Comparison of ENCODE assay signal across 30 cellular contexts in genomic region chr6:9405825-9406224, GRCh38.
DNase-seq lines count a peak whose midpoint lies in the region; ATAC-seq, FAIRE-seq and TF ChIP-seq lines count a peak whose summit lies in the region.
"Had no signal": no experiment of that assay in that cellular context is flagged by ENCODE, and none has a peak within 500 bp of the region (broad histone marks: within the 10 kb centered on the region; RNA-seq: fewer than 3 reads in every experiment).

No MANE protein-coding gene starts in this region.

- no TSS peak for BruUV-seq in IMR-90 (replicated peaks; lab: Mats Ljungman, UMichigan)

- no peaks in the 10 kb centered on the region for H3K27me3 ChIP-seq in IMR-90 (ENCODE audit: control insufficient read depth, insufficient read depth, low read length)
- no peaks in the 10 kb centered on the region for H3K27me3 ChIP-seq in keratinocyte (ENCODE audit: control insufficient read depth, extremely low read depth, insufficient read depth, low read length)
- H3K27me3 ChIP-seq in sigmoid colon, result no peaks in the 10 kb centered on the region
- H3K27me3 ChIP-seq: BLaER1, tibial nerve had no signal

- TF ChIP-seq POLR2A in IMR-90 (IDR thresholded peaks at IDR 0.05; ENCODE audit: low read depth, low read length), result no peak
- TF ChIP-seq POLR2A in sigmoid colon (IDR thresholded peaks at IDR 0.05), result no peak

- peak overlapping the region; percentile 80; the same call in 1 of the 2 replicates for H4K91ac ChIP-seq in IMR-90 (ENCODE audit: insufficient read depth, low read depth, low read length)

- H3K9me3 ChIP-seq in IMR-90 (ENCODE audit: control insufficient read depth, insufficient read depth, low read length), result no peaks in the 10 kb centered on the region
- no peaks in the 10 kb centered on the region for H3K9me3 ChIP-seq in keratinocyte (ENCODE audit: control insufficient read depth, low read depth, low read length)
- H3K9me3 ChIP-seq in sigmoid colon, result no peaks in the 10 kb centered on the region
- no peaks in the 10 kb centered on the region for H3K9me3 ChIP-seq in kidney (ENCODE audit: control insufficient read depth in 1 of 2, low read length in 2 of 2)
- H3K9me3 ChIP-seq: BLaER1, Caco-2, tibial nerve had no signal

- H3K4me3 ChIP-seq in IMR-90 (ENCODE audit: insufficient read depth, low read depth, low read length), result no peak overlapping the region
- no peak overlapping the region for H3K4me3 ChIP-seq in keratinocyte (ENCODE audit: control insufficient read depth in 2 of 3, extremely low read depth in 1 of 3, insufficient read depth in 2 of 3, low read depth in 1 of 3, low read length in 3 of 3)
- no peak overlapping the region for H3K4me3 ChIP-seq in sigmoid colon
- no peak overlapping the region for H3K4me3 ChIP-seq in kidney (ENCODE audit: low read length in 2 of 2)
- H3K4me3 ChIP-seq: BLaER1, skin epidermis, tibial nerve had no signal

- no peaks in the 10 kb centered on the region for H3K36me3 Mint-ChIP-seq in stimulated activated effector memory CD8-positive, alpha-beta T cell treated with anti-CD3 and anti-CD28 coated beads, Interleukin-12 subunit alpha, Interleukin-12 subunit beta, amount 100 ng/mL, for 72 hours
- H3K36me3 Mint-ChIP-seq in activated CD4-positive, alpha-beta T cell treated with anti-CD3 and anti-CD28 coated beads, Interleukin-2, amount 10 ng/mL, durations not matched to agents 7 days and 5 days (ENCODE audit: low read depth), result no peaks in the 10 kb centered on the region
- H3K36me3 Mint-ChIP-seq: naive thymus-derived CD4-positive, alpha-beta T cell had no signal

- no peak overlapping the region for H2AFZ ChIP-seq in IMR-90 (replicated peaks; ENCODE audit: low read length, poor library complexity)
- no peak overlapping the region for H2AFZ ChIP-seq in keratinocyte (ENCODE audit: control insufficient read depth, low read length)

- intact Hi-C loops in IMR-90 (cut with micrococcal nuclease), result loop anchor here (10.0 kb wide), 1 partner anchor 1009 kb away; the partner anchor contains the start of gene TFAP2A
- intact Hi-C loops in sigmoid colon (cut with DNase I), result no loop called here
- intact Hi-C loops in kidney (cut with DNase I), result no loop called here

- no peak overlapping the region for H3K56ac ChIP-seq in IMR-90 (ENCODE audit: extremely low read depth, insufficient read depth, low read length)

- peak overlapping the region; percentile 80; the same call in 2 of the 3 replicates for H2BK15ac ChIP-seq in IMR-90 (ENCODE audit: low read depth, low read length)

- WGBS in IMR-90 (ENCODE audit: extremely low coverage in 2 of 2, insufficient read length in 1 of 2), 2 experiments, result no CpG with 5 or more reads among the region's 7 CpGs
- WGBS in sigmoid colon, 2 donors, result 74 to 87% methylated on average over 7 of the region's 7 CpGs

- H3K4me3 Mint-ChIP-seq in stimulated activated effector memory CD8-positive, alpha-beta T cell treated with anti-CD3 and anti-CD28 coated beads, Interleukin-12 subunit alpha, Interleukin-12 subunit beta, amount 100 ng/mL, for 72 hours, result no peak overlapping the region
- H3K4me3 Mint-ChIP-seq in activated CD4-positive, alpha-beta T cell treated with anti-CD3 and anti-CD28 coated beads, Interleukin-2, amount 10 ng/mL, durations not matched to agents 7 days and 5 days, result no peak overlapping the region
- H3K4me3 Mint-ChIP-seq: activated naive CD4-positive, alpha-beta T cell treated with anti-CD3 and anti-CD28 coated beads for 36 hours; activated T-helper 1 cell treated with anti-CD3 and anti-CD28 coated beads, Interleukin-12 subunit alpha, Interleukin-12 subunit beta, Interleukin-2, Interleukin-4 antibody, amounts not matched to agents 30 ng/mL and 10 ng/mL and 1 ng/mL, durations not matched to agents 14 hours and 24 hours and 36 hours; H9; naive thymus-derived CD4-positive, alpha-beta T cell had no signal

- H2BK5ac ChIP-seq in IMR-90 (ENCODE audit: low read depth, low read length, poor library complexity, severe bottlenecking), result no peak overlapping the region

- in situ Hi-C loops in IMR-90 (cut with MboI; ENCODE audit: low sequenced_read_pairs), result no loop called here

- H2BK120ac ChIP-seq in IMR-90 (ENCODE audit: low read depth, low read length), result peak overlapping the region; percentile 75

- H3K4me1 Mint-ChIP-seq in stimulated activated effector memory CD8-positive, alpha-beta T cell treated with anti-CD3 and anti-CD28 coated beads, Interleukin-12 subunit alpha, Interleukin-12 subunit beta, amount 100 ng/mL, for 72 hours, result no peaks in the 10 kb centered on the region
- H3K4me1 Mint-ChIP-seq in activated CD4-positive, alpha-beta T cell treated with anti-CD3 and anti-CD28 coated beads, Interleukin-2, amount 10 ng/mL, durations not matched to agents 7 days and 5 days, result no peaks in the 10 kb centered on the region
- H3K4me1 Mint-ChIP-seq: naive thymus-derived CD4-positive, alpha-beta T cell had no signal

- H3K27me3 Mint-ChIP-seq in activated CD4-positive, alpha-beta T cell treated with anti-CD3 and anti-CD28 coated beads, Interleukin-2, amount 10 ng/mL, durations not matched to agents 7 days and 5 days, result peaks cover 2% of the 10 kb centered on the region

- no peak for TF ChIP-seq RAD21 in IMR-90 (IDR thresholded peaks at IDR 0.05; ENCODE audit: low read length)

- peak overlapping the region; percentile 73; the same call in 1 of the 2 replicates for H2AK5ac ChIP-seq in IMR-90 (ENCODE audit: low read depth, low read length)

- peaks cover 7% of the 10 kb centered on the region for H3K4me1 ChIP-seq in IMR-90 (ENCODE audit: control insufficient read depth, insufficient read depth, low read length)
- H3K4me1 ChIP-seq in keratinocyte (ENCODE audit: control insufficient read depth, extremely low read depth, insufficient read depth, low read length), result peaks cover 13% of the 10 kb centered on the region
- no peaks in the 10 kb centered on the region for H3K4me1 ChIP-seq in sigmoid colon
- no peaks in the 10 kb centered on the region for H3K4me1 ChIP-seq in kidney (ENCODE audit: control insufficient read depth in 1 of 2, insufficient read depth in 1 of 2, low read depth in 1 of 2, low read length in 2 of 2)
- H3K4me1 ChIP-seq: BLaER1, tibial nerve had no signal

- no peaks in the 10 kb centered on the region for H3K79me1 ChIP-seq in IMR-90 (ENCODE audit: low read depth in 1 of 2, low read length in 2 of 2)

- H3K36me3 ChIP-seq in IMR-90 (ENCODE audit: control insufficient read depth, insufficient read depth, low read length), result no peaks in the 10 kb centered on the region
- H3K36me3 ChIP-seq in keratinocyte (ENCODE audit: control insufficient read depth in 2 of 2, extremely low read depth in 1 of 2, insufficient read depth in 2 of 2, low read length in 2 of 2), result no peaks in the 10 kb centered on the region
- H3K36me3 ChIP-seq in sigmoid colon, result no peaks in the 10 kb centered on the region
- H3K36me3 ChIP-seq in kidney (ENCODE audit: control insufficient read depth in 1 of 2, insufficient read depth in 2 of 2, low read length in 2 of 2), result no peaks in the 10 kb centered on the region
- H3K36me3 ChIP-seq: BLaER1, tibial nerve had no signal

- no peak overlapping the region for H3K23ac ChIP-seq in IMR-90 (ENCODE audit: low read depth, low read length)

- peaks cover 5% of the 10 kb centered on the region for H3K9me3 Mint-ChIP-seq in stimulated activated effector memory CD8-positive, alpha-beta T cell treated with anti-CD3 and anti-CD28 coated beads, Interleukin-12 subunit alpha, Interleukin-12 subunit beta, amount 100 ng/mL, for 72 hours
- no peaks in the 10 kb centered on the region for H3K9me3 Mint-ChIP-seq in activated CD4-positive, alpha-beta T cell treated with anti-CD3 and anti-CD28 coated beads, Interleukin-2, amount 10 ng/mL, durations not matched to agents 7 days and 5 days
- H3K9me3 Mint-ChIP-seq: activated naive CD4-positive, alpha-beta T cell treated with anti-CD3 and anti-CD28 coated beads for 36 hours; H9 had no signal

- H4K20me1 ChIP-seq in IMR-90 (ENCODE audit: insufficient read depth, low read length), result no peaks in the 10 kb centered on the region
- no peaks in the 10 kb centered on the region for H4K20me1 ChIP-seq in keratinocyte (ENCODE audit: control insufficient read depth, extremely low read depth, insufficient read depth, low read length)
- H4K20me1 ChIP-seq: BLaER1 had no signal

- peak overlapping the region; percentile 87; the same call in 1 of the 2 replicates for H2BK20ac ChIP-seq in IMR-90 (ENCODE audit: low read depth, low read length)

- no peaks in the 10 kb centered on the region for H3K79me2 ChIP-seq in keratinocyte (ENCODE audit: control insufficient read depth, insufficient read depth, low read length)

- H3K9ac ChIP-seq in IMR-90 (ENCODE audit: low read depth, low read length) (no peak overlapping the region), keratinocyte (ENCODE audit: control insufficient read depth, extremely low read depth, insufficient read depth, low read length) (no peak overlapping the region), kidney (ENCODE audit: low read length in 2 of 2) (no peak overlapping the region)
- H3K9ac ChIP-seq: BLaER1, KMS-11 had no signal

- H3K27ac ChIP-seq in IMR-90 (ENCODE audit: insufficient read depth, low read length) (no peak overlapping the region), keratinocyte (ENCODE audit: control insufficient read depth, insufficient read depth, low read length) (no peak overlapping the region), sigmoid colon (no peak overlapping the region), kidney (ENCODE audit: low read depth in 2 of 2, low read length in 2 of 2) (no peak overlapping the region)
- H3K27ac ChIP-seq: BLaER1, KMS-11, skin epidermis, tibial nerve had no signal

- CTCF ChIA-PET in IMR-90 (lab: Yijun Ruan, JAX), result no interaction called here
- CTCF ChIA-PET in activated CD4-positive, alpha-beta T cell treated with anti-CD3 and anti-CD28 coated beads, Interleukin-2, amount 10 ng/mL, durations not matched to agents 7 days and 5 days (lab: Charles Lee), result no interaction called here

- dilution Hi-C loops in IMR-90 (cut with HindIII; ENCODE audit: low sequenced_read_pairs, unreplicated experiment) (no loop called here), keratinocyte (cut with MboI; ENCODE audit: extremely low pct_ligation_motif_present, low sequenced_read_pairs) (no loop called here)

- peak overlapping the region in 1 of 2 experiments; percentile 63; a peak in 1 of 4 replicates for H4K8ac ChIP-seq in IMR-90 (ENCODE audit: low read depth in 2 of 2, low read length in 2 of 2)

- H3K27ac Mint-ChIP-seq in stimulated activated effector memory CD8-positive, alpha-beta T cell treated with anti-CD3 and anti-CD28 coated beads, Interleukin-12 subunit alpha, Interleukin-12 subunit beta, amount 100 ng/mL, for 72 hours, result no peak overlapping the region
- no peak overlapping the region for H3K27ac Mint-ChIP-seq in activated CD4-positive, alpha-beta T cell treated with anti-CD3 and anti-CD28 coated beads, Interleukin-2, amount 10 ng/mL, durations not matched to agents 7 days and 5 days
- H3K27ac Mint-ChIP-seq: activated naive CD4-positive, alpha-beta T cell treated with anti-CD3 and anti-CD28 coated beads for 36 hours; activated T-helper 1 cell treated with anti-CD3 and anti-CD28 coated beads, Interleukin-12 subunit alpha, Interleukin-12 subunit beta, Interleukin-2, Interleukin-4 antibody, amounts not matched to agents 30 ng/mL and 10 ng/mL and 1 ng/mL, durations not matched to agents 14 hours and 24 hours and 36 hours; H9; naive thymus-derived CD4-positive, alpha-beta T cell had no signal

- peak overlapping the region; percentile 41; the same call in 1 of the 2 replicates for H4K5ac ChIP-seq in IMR-90 (ENCODE audit: low read depth, low read length)

- DNase-seq in A172 (ENCODE audit: low spot score), result peak; percentile 3
- no peak for DNase-seq in IMR-90
- peak; percentile 10 for DNase-seq in RCC 7860 (ENCODE audit: low spot score)
- no peak for DNase-seq in keratinocyte (ENCODE audit: low read depth, low spot score)
- DNase-seq in stimulated activated effector memory CD8-positive, alpha-beta T cell treated with anti-CD3 and anti-CD28 coated beads, Interleukin-12 subunit alpha, Interleukin-12 subunit beta, amount 100 ng/mL, for 72 hours (ENCODE audit: low spot score in 2 of 2), result no peak
- DNase-seq in sigmoid colon, result no peak
- no peak for DNase-seq in kidney
- no peak for DNase-seq in activated CD4-positive, alpha-beta T cell treated with anti-CD3 and anti-CD28 coated beads, Interleukin-2, amount 10 ng/mL, durations not matched to agents 7 days and 5 days
- DNase-seq: activated CD4-positive, alpha-beta T cell treated with anti-CD3 and anti-CD28 coated beads, Interleukin-2, amount 50 U/mL, for 48 hours; activated CD8-positive, alpha-beta memory T cell treated with anti-CD3 and anti-CD28 coated beads, Interleukin-2, amount 50 U/mL, for 4 hours; activated naive CD4-positive, alpha-beta T cell treated with anti-CD3 and anti-CD28 coated beads for 36 hours; Caco-2; effector memory CD4-positive, alpha-beta T cell; foreskin melanocyte; GF-D8; H9; naive thymus-derived CD4-positive, alpha-beta T cell; NCI-H1436; NCI-H524 treated with DMSO at 0.1 percent for 48 hours; nucleus accumbens; RPMI8226; T-helper 1 cell had no signal

- TF ChIP-seq CTCF in IMR-90 (conservative IDR thresholded peaks at IDR 0.05; ENCODE audit: low read depth, low read length) (no peak), keratinocyte (optimal IDR thresholded peaks at IDR 0.05 in 1 of 3, IDR thresholded peaks at IDR 0.05 in 1 of 3, conservative IDR thresholded peaks at IDR 0.05 in 1 of 3; ENCODE audit: extremely low read depth in 1 of 3, insufficient read depth in 2 of 3, low read length in 3 of 3) (no peak), sigmoid colon (IDR thresholded peaks at IDR 0.05) (no peak), kidney (IDR thresholded peaks at IDR 0.05; ENCODE audit: borderline replicate concordance, extremely low read depth, insufficient read depth) (no peak)

- no peak for TF ChIP-seq EP300 in sigmoid colon (IDR thresholded peaks at IDR 0.05)

- H3K4me2 ChIP-seq in IMR-90 (ENCODE audit: low read depth, low read length) (no peak overlapping the region), keratinocyte (ENCODE audit: control insufficient read depth, extremely low read depth, insufficient read depth, low read depth, low read length) (peak overlapping the region; percentile 46)
- H3K4me2 ChIP-seq: BLaER1, KMS-11 had no signal

- peak overlapping the region; percentile 43; the same call in 1 of the 2 replicates for H3K18ac ChIP-seq in IMR-90 (ENCODE audit: low read depth, low read length)

- FAIRE-seq in RCC 7860 (lab: Jason Lieb, UNC) (no peak), keratinocyte (lab: Jason Lieb, UNC) (no peak), kidney (lab: Jason Lieb, UNC) (no peak)
- FAIRE-seq: GM19239, HTR-8/SVneo had no signal

- H3K9me1 ChIP-seq in IMR-90 (ENCODE audit: insufficient read depth, low read length) (no peaks in the 10 kb centered on the region), keratinocyte (ENCODE audit: control insufficient read depth, extremely low read depth, insufficient read depth, low read length) (no peaks in the 10 kb centered on the region)

- H2AK9ac ChIP-seq in IMR-90 (replicated peaks; ENCODE audit: low read depth, low read length, poor library complexity), result no peak overlapping the region

- ATAC-seq in IMR-90 (ENCODE audit: low read depth), result no peak
- ATAC-seq in stimulated activated effector memory CD8-positive, alpha-beta T cell treated with anti-CD3 and anti-CD28 coated beads, Interleukin-12 subunit alpha, Interleukin-12 subunit beta, amount 100 ng/mL, for 72 hours, result no peak
- ATAC-seq: left lobe of liver; naive thymus-derived CD4-positive, alpha-beta T cell had no signal

- H3K14ac ChIP-seq in IMR-90 (replicated peaks; ENCODE audit: low read depth, low read length), result no peak overlapping the region; the same call in 1 of the 2 replicates

- peak overlapping the region; percentile 42; the same call in 1 of the 2 replicates for H3K4ac ChIP-seq in IMR-90 (ENCODE audit: low read depth, low read length)

- POLR2A ChIA-PET in IMR-90 (lab: Charles Lee; ENCODE audit: unreplicated experiment), result no interaction called here
- POLR2A ChIA-PET in activated CD4-positive, alpha-beta T cell treated with anti-CD3 and anti-CD28 coated beads, Interleukin-2, amount 10 ng/mL, durations not matched to agents 7 days and 5 days (lab: Charles Lee), result no interaction called here

Comparison
In these comparisons a context has a peak if more than half of its experiments do, and no peak if none do; other contexts are left out.
1. DNase-seq: peak in A172 (single experiment) and RCC 7860 (single experiment); none in IMR-90 (single experiment), keratinocyte (single experiment), stimulated activated effector memory CD8-positive, alpha-beta T cell treated with anti-CD3 and anti-CD28 coated beads, Interleukin-12 subunit alpha, Interleukin-12 subunit beta, amount 100 ng/mL, for 72 hours (0 of 2), sigmoid colon (single experiment), kidney (single experiment) and activated CD4-positive, alpha-beta T cell treated with anti-CD3 and anti-CD28 coated beads, Interleukin-2, amount 10 ng/mL, durations not matched to agents 7 days and 5 days (single experiment).